In genomic region chr12:24373004-24373403, GRCh38 we compare ENCODE assay signal across 1 cellular context.
A peak's percentile ranks its signal among the peaks of the same experiment; 100 is the strongest.
TF ChIP-seq lines count a peak whose summit lies in the region.

No MANE protein-coding gene starts in this region.

TF ChIP-seq in HepG2, 621 proteins besides CTCF, POLR2A, EP300 and RAD21:
- TF ChIP-seq ZNF770 (CRISPR knock-in tag; IDR thresholded peaks at IDR 0.05), result peak; percentile 53; the same call in 1 of the 2 replicates
- no peak for TF ChIP-seq SMAD1 (CRISPR knock-in tag; IDR thresholded peaks at IDR 0.05; ENCODE audit: borderline replicate concordance, low read depth)
